In genomic region chr10:45419673-45420020, GRCh38 we compare ENCODE assay signal across 9 cellular contexts. TPM values are rescaled to one million over a fixed set of nuclear protein-coding genes. Genes with fewer than 3 reads are reported as not detected.
DNase-seq lines count a peak whose midpoint lies in the region; TF ChIP-seq lines count a peak whose summit lies in the region.
"Had no signal": no experiment of that assay in that cellular context is flagged by ENCODE, and none has a peak within 500 bp of the region (broad histone marks: within the 10 kb centered on the region; RNA-seq: fewer than 3 reads in every experiment).

No MANE protein-coding gene starts in this region.

- H3K27me3 Mint-ChIP-seq in Caco-2 (ENCODE audit: insufficient read depth, unreplicated experiment) = peaks cover 4% of the 10 kb centered on the region

- POLR2A ChIA-PET in Caco-2 (lab: Charles Lee) = no interaction called here

- H3K4me3 Mint-ChIP-seq in Caco-2 (ENCODE audit: unreplicated experiment) = no peak overlapping the region

- intact Hi-C loops in esophagus squamous epithelium (cut with DNase I) = no loop called here
- intact Hi-C loops in Caco-2 (cut with micrococcal nuclease; ENCODE audit: unreplicated experiment) = no loop called here

- H3K4me1 ChIP-seq in esophagus squamous epithelium (peaks cover 14 to 48% (median 16%) of the 10 kb centered on the region in 3 donors), neutrophil (ENCODE audit: control insufficient read depth in 1 of 2, insufficient read depth in 1 of 2, low read depth in 1 of 2, low read length in 1 of 2) (peaks cover 91 to 93% of the 10 kb centered on the region in 2 experiments), Caco-2 (no peaks in the 10 kb centered on the region)

- TF ChIP-seq CTCF in esophagus squamous epithelium (IDR thresholded peaks at IDR 0.05) (no peak), neutrophil (IDR thresholded peaks at IDR 0.05) (no peak), Caco-2 (IDR thresholded peaks at IDR 0.05; ENCODE audit: insufficient read depth in 1 of 2, low read depth in 1 of 2, low read length in 1 of 2, severe bottlenecking in 1 of 2, unreplicated experiment in 1 of 2) (no peak)

- peaks cover 10% of the 10 kb centered on the region for H3K9me3 Mint-ChIP-seq in Caco-2 (ENCODE audit: unreplicated experiment)

- H3K9me3 ChIP-seq in KOPT-K1 (ENCODE audit: insufficient read depth, low read length, poor library complexity, severe bottlenecking) (no peaks in the 10 kb centered on the region), esophagus squamous epithelium (no peaks in the 10 kb centered on the region), neutrophil (no peaks in the 10 kb centered on the region), Caco-2 (no peaks in the 10 kb centered on the region)

- H3K4me3 ChIP-seq in esophagus squamous epithelium = peak overlapping the region; percentile 29 to 71 (median 52)
- H3K4me3 ChIP-seq in neutrophil (ENCODE audit: low read depth in 1 of 2, low read length in 1 of 2) = peak overlapping the region; percentile 65 to 76
- no peak overlapping the region for H3K4me3 ChIP-seq in Caco-2 (ENCODE audit: low read depth, low read length)

- TF ChIP-seq POLR2A in esophagus squamous epithelium (IDR thresholded peaks at IDR 0.05) = no peak

- no peak overlapping the region for H3K27ac Mint-ChIP-seq in Caco-2 (ENCODE audit: unreplicated experiment)

- H3K36me3 ChIP-seq in KOPT-K1 (ENCODE audit: insufficient read depth, low read length) = no peaks in the 10 kb centered on the region
- no peaks in the 10 kb centered on the region for H3K36me3 ChIP-seq in esophagus squamous epithelium
- H3K36me3 ChIP-seq in neutrophil = peaks cover 76% of the 10 kb centered on the region
- H3K36me3 ChIP-seq in Caco-2 (ENCODE audit: control insufficient read depth, insufficient read depth, low read length) = no peaks in the 10 kb centered on the region

- WGBS in esophagus squamous epithelium, 2 donors = 10 to 16% methylated on average over 9 to 11 of the region's 11 CpGs

- BruUV-seq in Caco-2 (replicated peaks; lab: Mats Ljungman, UMichigan) = no TSS peak

- DNase-seq in DMS153 treated with DMSO at 0.1 percent for 48 hours (lab: John Stamatoyannopoulos, UW; ENCODE audit: unreplicated experiment) (peak; percentile 27), DMS153 (lab: John Stamatoyannopoulos, UW) (no peak), esophagus squamous epithelium (lab: John Stamatoyannopoulos, UW) (no peak), activated gamma-delta T cell (lab: John Stamatoyannopoulos, UW) (no peak), Caco-2 (no peak), NCI-H748 (lab: John Stamatoyannopoulos, UW; ENCODE audit: unreplicated experiment) (no peak)

- no peaks in the 10 kb centered on the region for H3K36me3 Mint-ChIP-seq in Caco-2 (ENCODE audit: insufficient read depth, unreplicated experiment)

- H3K27ac ChIP-seq in KOPT-K1 (ENCODE audit: low read depth, low read length, poor library complexity, severe bottlenecking) (peak overlapping the region; percentile 67), esophagus squamous epithelium (peak overlapping the region; percentile 74 to 94 (median 84)), neutrophil (peak overlapping the region; percentile 88)
- H3K27ac ChIP-seq: 22Rv1 had no signal

- H3K27me3 ChIP-seq in esophagus squamous epithelium = peaks cover 0 to 17% (median 0%) of the 10 kb centered on the region in 4 donors
- no peaks in the 10 kb centered on the region for H3K27me3 ChIP-seq in neutrophil
- no peaks in the 10 kb centered on the region; the same call in none of the 2 replicates for H3K27me3 ChIP-seq in Caco-2 (replicated peaks; ENCODE audit: control insufficient read depth, insufficient read depth, low read length)

- H3K4me1 Mint-ChIP-seq in Caco-2 (ENCODE audit: low read depth, unreplicated experiment) = no peaks in the 10 kb centered on the region

- CTCF ChIA-PET in Caco-2 (lab: Charles Lee) = interaction anchor here (0.6 kb wide), 1 partner anchor 295 kb away, joined by 3 read pairs; no protein-coding TSS in a partner anchor

RNA-seq across cellular contexts. Expression of gene ALOX5, which starts 45.6 kb away (rescaled TPM):
- total RNA-seq in esophagus squamous epithelium (10 to 100 TPM; 10.6 to 40.4 (median 16.9) TPM), Caco-2 (2022) (not detected in 2 replicates)

Comparison
In these comparisons a context has a peak if more than half of its experiments do, and no peak if none do; other contexts are left out.
1. RNA of gene ALOX5, which starts 45.6 kb away (total RNA-seq): 10.6 to 40.4 TPM in esophagus squamous epithelium; not detected in Caco-2; every median in the first group is over 10 times any median in the second.
2. Peak in every context shown above with its lines, with median percentiles within 50 percentile points of each other: H3K27ac ChIP-seq.